Comparison of ENCODE assay signal across 1 cellular context in the genomic region with DNA sequence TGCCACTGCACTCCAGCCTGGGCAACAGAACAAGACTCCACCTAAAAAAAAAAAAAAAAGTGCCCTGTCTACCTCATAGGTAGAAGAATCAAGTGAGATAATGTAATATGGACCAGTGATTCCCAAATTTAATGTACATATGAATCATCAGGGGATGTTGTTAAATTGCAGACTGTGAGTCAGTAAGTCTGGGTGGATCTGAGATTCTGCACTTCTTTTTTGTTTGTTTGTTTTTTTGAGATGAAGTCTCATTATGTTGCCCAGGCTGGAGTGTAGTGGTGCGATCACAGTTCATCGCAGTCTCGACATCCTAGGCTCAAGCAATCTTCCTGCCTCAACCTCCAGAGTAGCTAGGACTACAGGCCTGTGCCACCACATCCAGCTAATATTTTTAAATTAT.
TF ChIP-seq lines count a peak whose summit lies in the region.

No MANE protein-coding gene starts in this region.

TF ChIP-seq in HEK293, 187 proteins besides CTCF, POLR2A, EP300 and RAD21 (continued from another document and continues in another):
- TF ChIP-seq, protein P1, sequence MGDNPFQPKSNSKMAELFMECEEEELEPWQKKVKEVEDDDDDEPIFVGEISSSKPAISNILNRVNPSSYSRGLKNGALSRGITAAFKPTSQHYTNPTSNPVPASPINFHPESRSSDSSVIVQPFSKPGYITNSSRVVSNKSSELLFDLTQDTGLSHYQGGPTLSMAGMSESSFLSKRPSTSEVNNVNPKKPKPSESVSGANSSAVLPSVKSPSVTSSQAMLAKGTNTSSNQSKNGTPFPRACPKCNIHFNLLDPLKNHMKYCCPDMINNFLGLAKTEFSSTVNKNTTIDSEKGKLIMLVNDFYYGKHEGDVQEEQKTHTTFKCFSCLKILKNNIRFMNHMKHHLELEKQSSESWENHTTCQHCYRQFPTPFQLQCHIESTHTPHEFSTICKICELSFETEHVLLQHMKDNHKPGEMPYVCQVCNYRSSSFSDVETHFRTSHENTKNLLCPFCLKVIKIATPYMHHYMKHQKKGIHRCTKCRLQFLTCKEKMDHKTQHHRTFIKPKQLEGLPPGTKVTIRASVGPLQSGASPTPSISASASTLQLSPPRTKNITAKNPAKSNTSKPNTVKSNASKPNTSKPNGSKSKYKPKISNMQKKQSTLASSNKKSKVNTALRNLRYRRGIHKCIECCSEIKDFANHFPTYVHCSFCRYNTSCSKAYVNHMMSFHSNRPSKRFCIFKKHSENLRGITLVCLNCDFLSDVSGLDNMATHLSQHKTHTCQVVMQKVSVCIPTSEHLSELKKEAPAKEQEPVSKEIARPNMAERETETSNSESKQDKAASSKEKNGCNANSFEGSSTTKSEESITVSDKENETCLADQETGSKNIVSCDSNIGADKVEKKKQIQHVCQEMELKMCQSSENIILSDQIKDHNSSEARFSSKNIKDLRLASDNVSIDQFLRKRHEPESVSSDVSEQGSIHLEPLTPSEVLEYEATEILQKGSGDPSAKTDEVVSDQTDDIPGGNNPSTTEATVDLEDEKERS (tag by site-specific recombination; IDR thresholded peaks at IDR 0.05): no peak
- TF ChIP-seq ZNF112 (tag by site-specific recombination; IDR thresholded peaks at IDR 0.05) (no peak), GFI1B (tag by site-specific recombination; IDR thresholded peaks at IDR 0.05) (peak; percentile 51; the same call in 1 of the 2 replicates), ZNF776 (tag by site-specific recombination; IDR thresholded peaks at IDR 0.05; ENCODE audit: borderline replicate concordance) (no peak), ZNF792 (tag by site-specific recombination; IDR thresholded peaks at IDR 0.05) (no peak), ZBTB48 (tag by site-specific recombination; IDR thresholded peaks at IDR 0.05) (no peak), YY1 (tag by site-specific recombination; IDR thresholded peaks at IDR 0.05) (no peak), ZNF211 (tag by site-specific recombination; IDR thresholded peaks at IDR 0.05; ENCODE audit: low read depth) (no peak), ZNF624 (tag by site-specific recombination; IDR thresholded peaks at IDR 0.05) (no peak), ZNF510 (tag by site-specific recombination; IDR thresholded peaks at IDR 0.05; ENCODE audit: insufficient replicate concordance) (no peak), ZNF132 (tag by site-specific recombination; IDR thresholded peaks at IDR 0.05; ENCODE audit: borderline replicate concordance) (no peak), ZNF426 (tag by site-specific recombination; IDR thresholded peaks at IDR 0.05) (no peak), ZNF544 (tag by site-specific recombination; IDR thresholded peaks at IDR 0.05) (no peak), ZNF560 (tag by site-specific recombination; IDR thresholded peaks at IDR 0.05; ENCODE audit: borderline replicate concordance) (no peak), KLF17 (tag by site-specific recombination; IDR thresholded peaks at IDR 0.05) (peak; percentile 87), ZNF223 (tag by site-specific recombination; IDR thresholded peaks at IDR 0.05) (no peak), HOXC10 (CRISPR knock-in tag; IDR thresholded peaks at IDR 0.05) (no peak), ZNF341 (tag by site-specific recombination; IDR thresholded peaks at IDR 0.05; ENCODE audit: low read depth) (no peak), HOXA7 (CRISPR knock-in tag; IDR thresholded peaks at IDR 0.05; ENCODE audit: borderline replicate concordance) (no peak), ZNF138 (tag by site-specific recombination; IDR thresholded peaks at IDR 0.05; ENCODE audit: borderline replicate concordance) (no peak), GLIS2 (tag by site-specific recombination; IDR thresholded peaks at IDR 0.05) (no peak), ZNF114 (tag by site-specific recombination; IDR thresholded peaks at IDR 0.05) (no peak), ZNF366 (tag by site-specific recombination; conservative IDR thresholded peaks at IDR 0.05) (no peak; the same call in 1 of the 2 replicates), ZNF837 (tag by site-specific recombination; IDR thresholded peaks at IDR 0.05) (no peak), HOXD13 (CRISPR knock-in tag; IDR thresholded peaks at IDR 0.05; ENCODE audit: borderline replicate concordance) (no peak), ZNF423 (tag by site-specific recombination; IDR thresholded peaks at IDR 0.05) (no peak), ZXDB (tag by site-specific recombination; IDR thresholded peaks at IDR 0.05) (no peak), PRDM2 (tag by site-specific recombination; IDR thresholded peaks at IDR 0.05; ENCODE audit: borderline replicate concordance) (no peak), ZNF239 (tag by site-specific recombination; IDR thresholded peaks at IDR 0.05) (no peak), ZNF555 (tag by site-specific recombination; conservative IDR thresholded peaks at IDR 0.05) (no peak), ZNF521 (tag by site-specific recombination; IDR thresholded peaks at IDR 0.05) (no peak), ZNF660 (tag by site-specific recombination; IDR thresholded peaks at IDR 0.05) (no peak), ZNF10 (tag by site-specific recombination; IDR thresholded peaks at IDR 0.05) (peak; percentile 68), ZBTB26 (tag by site-specific recombination; optimal IDR thresholded peaks at IDR 0.05) (no peak), ZNF558 (tag by site-specific recombination; IDR thresholded peaks at IDR 0.05) (no peak), PRDM1 (tag by site-specific recombination; IDR thresholded peaks at IDR 0.05) (no peak), ZNF148 (tag by site-specific recombination; IDR thresholded peaks at IDR 0.05; ENCODE audit: borderline replicate concordance) (no peak), ZNF664 (tag by site-specific recombination; IDR thresholded peaks at IDR 0.05) (no peak), ZNF292 (tag by site-specific recombination; IDR thresholded peaks at IDR 0.05; ENCODE audit: borderline replicate concordance, low read depth) (no peak), BCL11B (tag by site-specific recombination; IDR thresholded peaks at IDR 0.05; ENCODE audit: low read depth) (no peak), ZBTB20 (tag by site-specific recombination; IDR thresholded peaks at IDR 0.05) (no peak)
- TF ChIP-seq, protein P2, sequence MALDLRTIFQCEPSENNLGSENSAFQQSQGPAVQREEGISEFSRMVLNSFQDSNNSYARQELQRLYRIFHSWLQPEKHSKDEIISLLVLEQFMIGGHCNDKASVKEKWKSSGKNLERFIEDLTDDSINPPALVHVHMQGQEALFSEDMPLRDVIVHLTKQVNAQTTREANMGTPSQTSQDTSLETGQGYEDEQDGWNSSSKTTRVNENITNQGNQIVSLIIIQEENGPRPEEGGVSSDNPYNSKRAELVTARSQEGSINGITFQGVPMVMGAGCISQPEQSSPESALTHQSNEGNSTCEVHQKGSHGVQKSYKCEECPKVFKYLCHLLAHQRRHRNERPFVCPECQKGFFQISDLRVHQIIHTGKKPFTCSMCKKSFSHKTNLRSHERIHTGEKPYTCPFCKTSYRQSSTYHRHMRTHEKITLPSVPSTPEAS (tag by site-specific recombination; IDR thresholded peaks at IDR 0.05): no peak
- TF ChIP-seq, protein P3, sequence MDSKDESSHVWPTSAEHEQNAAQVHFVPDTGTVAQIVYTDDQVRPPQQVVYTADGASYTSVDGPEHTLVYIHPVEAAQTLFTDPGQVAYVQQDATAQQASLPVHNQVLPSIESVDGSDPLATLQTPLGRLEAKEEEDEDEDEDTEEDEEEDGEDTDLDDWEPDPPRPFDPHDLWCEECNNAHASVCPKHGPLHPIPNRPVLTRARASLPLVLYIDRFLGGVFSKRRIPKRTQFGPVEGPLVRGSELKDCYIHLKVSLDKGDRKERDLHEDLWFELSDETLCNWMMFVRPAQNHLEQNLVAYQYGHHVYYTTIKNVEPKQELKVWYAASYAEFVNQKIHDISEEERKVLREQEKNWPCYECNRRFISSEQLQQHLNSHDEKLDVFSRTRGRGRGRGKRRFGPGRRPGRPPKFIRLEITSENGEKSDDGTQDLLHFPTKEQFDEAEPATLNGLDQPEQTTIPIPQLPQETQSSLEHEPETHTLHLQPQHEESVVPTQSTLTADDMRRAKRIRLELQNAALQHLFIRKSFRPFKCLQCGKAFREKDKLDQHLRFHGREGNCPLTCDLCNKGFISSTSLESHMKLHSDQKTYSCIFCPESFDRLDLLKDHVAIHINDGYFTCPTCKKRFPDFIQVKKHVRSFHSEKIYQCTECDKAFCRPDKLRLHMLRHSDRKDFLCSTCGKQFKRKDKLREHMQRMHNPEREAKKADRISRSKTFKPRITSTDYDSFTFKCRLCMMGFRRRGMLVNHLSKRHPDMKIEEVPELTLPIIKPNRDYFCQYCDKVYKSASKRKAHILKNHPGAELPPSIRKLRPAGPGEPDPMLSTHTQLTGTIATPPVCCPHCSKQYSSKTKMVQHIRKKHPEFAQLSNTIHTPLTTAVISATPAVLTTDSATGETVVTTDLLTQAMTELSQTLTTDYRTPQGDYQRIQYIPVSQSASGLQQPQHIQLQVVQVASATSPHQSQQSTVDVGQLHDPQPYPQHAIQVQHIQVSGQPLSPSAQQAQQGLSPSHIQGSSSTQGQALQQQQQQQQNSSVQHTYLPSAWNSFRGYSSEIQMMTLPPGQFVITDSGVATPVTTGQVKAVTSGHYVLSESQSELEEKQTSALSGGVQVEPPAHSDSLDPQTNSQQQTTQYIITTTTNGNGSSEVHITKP (tag by site-specific recombination; IDR thresholded peaks at IDR 0.05): no peak
